In the genomic region with DNA sequence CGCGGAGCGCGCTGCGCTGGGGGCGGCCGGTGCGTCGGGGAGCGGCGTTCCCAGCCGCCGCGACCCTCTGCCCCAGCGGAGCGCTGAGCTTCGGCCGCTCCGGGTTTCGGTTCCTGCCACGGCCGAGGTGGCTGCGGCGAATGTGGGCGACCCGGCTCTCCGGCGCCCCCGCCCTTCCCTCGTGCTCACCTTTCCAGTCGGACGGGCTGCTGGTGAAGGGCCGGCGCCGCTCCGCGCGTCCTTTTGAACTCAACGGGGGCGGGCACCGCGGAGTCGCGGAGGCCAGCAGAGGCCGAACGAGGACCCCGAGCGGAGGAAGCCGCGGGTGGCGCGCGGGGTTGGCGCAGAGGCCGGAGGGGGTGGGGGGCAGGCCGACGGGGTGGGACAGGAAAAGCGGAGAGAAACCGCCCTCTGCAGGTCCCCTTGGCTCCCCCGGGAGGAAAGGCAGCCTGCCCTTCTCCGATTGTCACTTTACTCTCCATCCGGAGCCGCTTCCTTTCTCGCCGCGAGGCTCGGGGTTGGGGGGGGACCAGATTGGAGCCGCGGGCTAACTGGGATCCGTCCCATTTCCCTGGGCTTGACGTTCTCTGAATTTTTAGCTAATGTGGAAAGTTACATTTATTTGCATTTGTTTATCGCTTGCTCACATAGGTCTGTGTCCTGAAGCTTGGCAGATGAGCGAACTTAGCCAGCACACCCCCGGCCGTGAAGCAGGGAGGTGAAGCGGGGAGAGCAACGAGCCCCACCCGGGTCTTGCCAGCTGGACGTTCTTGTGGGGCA, we compare ENCODE assay signal across 8 cellular contexts. TPM values are rescaled to one million over a fixed set of nuclear protein-coding genes. Genes with fewer than 3 reads are reported as not detected.
DNase-seq lines count a peak whose midpoint lies in the region; ATAC-seq and TF ChIP-seq lines count a peak whose summit lies in the region.

A gene with protein sequence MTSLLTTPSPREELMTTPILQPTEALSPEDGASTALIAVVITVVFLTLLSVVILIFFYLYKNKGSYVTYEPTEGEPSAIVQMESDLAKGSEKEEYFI (minus strand): TSS at position 349 of the 780 bp plus-strand sequence. CDS start 1,137 bp downstream, outside the sequence.

- peak within 1 kb of the TSS; percentile 71 for H3K4me2 ChIP-seq in MM.1S (ENCODE audit: low read depth, low read length)

- H2AFZ ChIP-seq in MM.1S (ENCODE audit: low read length): peak within 1 kb of the TSS; percentile 75

- H3F3A ChIP-seq in MM.1S (ENCODE audit: insufficient read depth, low read length): no peaks in the 10 kb centered on the region

- H3K9me2 ChIP-seq in MM.1S (replicated peaks; ENCODE audit: insufficient read depth, low read length): no peaks in the 10 kb centered on the region

- under 1% methylated on average over 79 of the region's 79 CpGs for WGBS in liver

- H3K4me3 ChIP-seq in MM.1S (ENCODE audit: low read length) (peak within 1 kb of the TSS; percentile 60), liver (ENCODE audit: low read depth in 1 of 3, low read length in 3 of 3) (peak within 1 kb of the TSS; percentile 54 to 86 (median 68))

- H3K27ac ChIP-seq in MM.1S (ENCODE audit: low read length): no peak within 1 kb of the TSS
- peak within 1 kb of the TSS; percentile 74 to 76 for H3K27ac ChIP-seq in liver (ENCODE audit: low read depth in 1 of 2, low read length in 2 of 2)

- no peaks in the 10 kb centered on the region for H4K20me1 ChIP-seq in MM.1S (ENCODE audit: insufficient read depth, low read length)

- ATAC-seq in activated CD4-positive, CD25-positive, alpha-beta regulatory T cell treated with anti-CD3 and anti-CD28 coated beads, Interleukin-2, amount 50 U/mL, for 24 hours: peak; percentile 45 to 46

- TF ChIP-seq RAD21 in liver (IDR thresholded peaks at IDR 0.05): no peak

- H3K27me3 ChIP-seq in MM.1S (replicated peaks; ENCODE audit: insufficient read depth, low read length): peaks cover 15% of the 10 kb centered on the region; the same call in 1 of the 2 replicates
- H3K27me3 ChIP-seq in liver (ENCODE audit: control insufficient read depth in 4 of 4, insufficient read depth in 4 of 4, low read length in 3 of 4): no peaks in the 10 kb centered on the region

- TF ChIP-seq CTCF in MM.1S (IDR thresholded peaks at IDR 0.05; ENCODE audit: low read length) (0 out of 2 replicates have a peak, but pooled peaks have one; percentile 5), liver (IDR thresholded peaks at IDR 0.05; ENCODE audit: low read depth, low read length, missing input control) (no peak)

- H3K4me1 ChIP-seq in MM.1S (ENCODE audit: low read length) (peaks cover 3% of the 10 kb centered on the region), liver (ENCODE audit: control insufficient read depth in 4 of 4, insufficient read depth in 4 of 4, low read length in 3 of 4) (peaks cover 0 to 17% (median 13%) of the 10 kb centered on the region in 4 donors)

- DNase-seq in GM03348 (ENCODE audit: low spot score): peak; percentile 73
- DNase-seq in H4 (ENCODE audit: low spot score): peak; percentile 24
- peak; percentile 69 for DNase-seq in MM.1S
- DNase-seq in dermis blood vessel endothelial cell: peak; percentile 50
- peak; percentile 13 to 39 for DNase-seq in stimulated activated CD8-positive, alpha-beta memory T cell treated with anti-CD3 and anti-CD28 coated beads, Interleukin-15, amount 100 ng/mL, for 48 hours (ENCODE audit: low read depth in 2 of 2)
- no peak for DNase-seq in SKM-1 treated with dmso at 0.1 percent for 144 hours (lab: John Stamatoyannopoulos, UW; ENCODE audit: unreplicated experiment)

- H3K36me3 ChIP-seq in MM.1S (replicated peaks; ENCODE audit: insufficient read depth, low read length) (no peaks in the 10 kb centered on the region), liver (ENCODE audit: control insufficient read depth in 4 of 4, insufficient read depth in 3 of 4, low read depth in 1 of 4, low read length in 3 of 4) (no peaks in the 10 kb centered on the region)

- H3K9me3 ChIP-seq in MM.1S (replicated peaks; ENCODE audit: insufficient read depth, low read length): no peaks in the 10 kb centered on the region
- no peaks in the 10 kb centered on the region for H3K9me3 ChIP-seq in liver (ENCODE audit: control insufficient read depth in 4 of 4, low read length in 3 of 4)

- peak within 1 kb of the TSS; percentile 7; the same call in 1 of the 2 replicates for H3K9ac ChIP-seq in MM.1S (ENCODE audit: low read length)
- peak within 1 kb of the TSS; percentile 57 to 64 for H3K9ac ChIP-seq in liver (ENCODE audit: low read depth in 1 of 2, low read length in 2 of 2)

- no peaks in the 10 kb centered on the region for H3K79me2 ChIP-seq in MM.1S (ENCODE audit: low read length)

TF ChIP-seq in liver, 16 proteins besides CTCF, POLR2A, EP300 and RAD21:
- peak; percentile 74 for TF ChIP-seq TAF1 (conservative IDR thresholded peaks at IDR 0.05)
- TF ChIP-seq RXRA (IDR thresholded peaks at IDR 0.05): no peak

RNA-seq across cellular contexts. Expression of the gene that starts here (rescaled TPM):
- 6.3 and 13.8 TPM in 2 replicates for total RNA-seq in H4 (2014; rRNA removed; shearing (Covaris generic))
- 15.1 and 24.0 TPM in 2 replicates for total RNA-seq in dermis blood vessel endothelial cell
- total RNA-seq in liver: 1 to 10 TPM; 2.4 to 3.3 TPM
- polyA plus RNA-seq in liver: 1 to 10 TPM; 5.0 to 6.4 TPM
